ENCODE assay signal across 8 cellular contexts in the genomic region with DNA sequence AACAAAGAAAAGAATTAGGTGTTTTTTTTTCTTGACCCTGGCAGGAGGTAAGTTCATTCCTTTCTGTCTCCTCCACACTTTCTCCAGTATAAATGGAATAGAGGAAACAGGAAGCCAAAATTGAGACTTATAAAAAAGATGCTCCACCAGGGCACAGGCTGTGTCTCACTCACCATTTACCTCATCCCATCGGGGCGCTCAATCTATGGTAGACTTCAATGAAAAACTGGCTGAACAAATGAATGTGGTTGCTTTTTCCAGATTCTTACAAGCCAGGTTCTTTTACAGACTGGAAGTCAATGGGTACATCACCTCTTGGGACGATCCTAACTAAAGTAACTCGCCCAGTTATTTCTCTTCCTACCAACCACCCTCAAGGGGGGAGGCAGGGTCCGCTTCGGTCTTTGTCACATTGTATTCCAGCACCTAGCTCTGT. TPM values are rescaled to one million over a fixed set of nuclear protein-coding genes. Genes with fewer than 3 reads are reported as not detected.
DNase-seq lines count a peak whose midpoint lies in the region; ATAC-seq and TF ChIP-seq lines count a peak whose summit lies in the region.

No MANE protein-coding gene starts in this region.

- peaks cover 6% of the 10 kb centered on the region for H3K36me3 Mint-ChIP-seq in activated T-helper 1 cell treated with anti-CD3 and anti-CD28 coated beads, Interleukin-12 subunit alpha, Interleukin-12 subunit beta, Interleukin-2, Interleukin-4 antibody, amounts not matched to agents 30 ng/mL and 10 ng/mL and 1 ng/mL, durations not matched to agents 14 hours and 24 hours and 36 hours (ENCODE audit: low read depth)
- H3K36me3 Mint-ChIP-seq in stimulated activated memory B cell treated with anti-CD40 and anti-IgM and Interleukin-4, amounts not matched to agents 10 μg/mL and 1 μg/mL and 100 μg/mL, for 72 hours = peaks cover 18% of the 10 kb centered on the region

- H3K27ac Mint-ChIP-seq in activated T-helper 1 cell treated with anti-CD3 and anti-CD28 coated beads, Interleukin-12 subunit alpha, Interleukin-12 subunit beta, Interleukin-2, Interleukin-4 antibody, amounts not matched to agents 30 ng/mL and 10 ng/mL and 1 ng/mL, durations not matched to agents 14 hours and 24 hours and 36 hours = peak overlapping the region; percentile 53
- peak overlapping the region; percentile 92 for H3K27ac Mint-ChIP-seq in stimulated activated memory B cell treated with anti-CD40 and anti-IgM and Interleukin-4, amounts not matched to agents 10 μg/mL and 1 μg/mL and 100 μg/mL, for 72 hours

- H3K27me3 ChIP-seq in hepatocyte = no peaks in the 10 kb centered on the region

- DNase-seq in Right ventricle myocardium inferior (ENCODE audit: missing footprints) = no peak
- DNase-seq in cardiac septum (ENCODE audit: low spot score) = no peak
- DNase-seq in activated T-helper 1 cell treated with anti-CD3 and anti-CD28 coated beads, Interleukin-12 subunit alpha, Interleukin-12 subunit beta, Interleukin-2, Interleukin-4 antibody, amounts not matched to agents 30 ng/mL and 10 ng/mL and 1 ng/mL, durations not matched to agents 14 hours and 24 hours and 36 hours (ENCODE audit: low spot score) = no peak
- DNase-seq in hepatocyte (ENCODE audit: low spot score) = no peak
- no peak for DNase-seq in stimulated activated CD4-positive, alpha-beta T cell treated with anti-CD3 and anti-CD28 coated beads, Interleukin-2, amount 100 ng/mL, for 48 hours
- DNase-seq in SHP77 treated with DMSO at 0.1 percent for 48 hours (lab: John Stamatoyannopoulos, UW) = no peak

- peak overlapping the region; percentile 51 for H3K4me3 ChIP-seq in hepatocyte

- H3K4me3 Mint-ChIP-seq in activated T-helper 1 cell treated with anti-CD3 and anti-CD28 coated beads, Interleukin-12 subunit alpha, Interleukin-12 subunit beta, Interleukin-2, Interleukin-4 antibody, amounts not matched to agents 30 ng/mL and 10 ng/mL and 1 ng/mL, durations not matched to agents 14 hours and 24 hours and 36 hours = peak overlapping the region; percentile 86
- H3K4me3 Mint-ChIP-seq in stimulated activated memory B cell treated with anti-CD40 and anti-IgM and Interleukin-4, amounts not matched to agents 10 μg/mL and 1 μg/mL and 100 μg/mL, for 72 hours = peak overlapping the region; percentile 93

- no peaks in the 10 kb centered on the region for H3K27me3 Mint-ChIP-seq in activated T-helper 1 cell treated with anti-CD3 and anti-CD28 coated beads, Interleukin-12 subunit alpha, Interleukin-12 subunit beta, Interleukin-2, Interleukin-4 antibody, amounts not matched to agents 30 ng/mL and 10 ng/mL and 1 ng/mL, durations not matched to agents 14 hours and 24 hours and 36 hours (ENCODE audit: insufficient read depth)
- H3K27me3 Mint-ChIP-seq in stimulated activated memory B cell treated with anti-CD40 and anti-IgM and Interleukin-4, amounts not matched to agents 10 μg/mL and 1 μg/mL and 100 μg/mL, for 72 hours = no peaks in the 10 kb centered on the region

- H3K9me2 ChIP-seq in hepatocyte (replicated peaks; ENCODE audit: insufficient read depth) = no peaks in the 10 kb centered on the region

- peak overlapping the region; percentile 81 for H3K4me2 ChIP-seq in hepatocyte

- H3K4me1 Mint-ChIP-seq in activated T-helper 1 cell treated with anti-CD3 and anti-CD28 coated beads, Interleukin-12 subunit alpha, Interleukin-12 subunit beta, Interleukin-2, Interleukin-4 antibody, amounts not matched to agents 30 ng/mL and 10 ng/mL and 1 ng/mL, durations not matched to agents 14 hours and 24 hours and 36 hours (ENCODE audit: low read depth) = peaks cover 32% of the 10 kb centered on the region
- H3K4me1 Mint-ChIP-seq in stimulated activated memory B cell treated with anti-CD40 and anti-IgM and Interleukin-4, amounts not matched to agents 10 μg/mL and 1 μg/mL and 100 μg/mL, for 72 hours = peaks cover 55% of the 10 kb centered on the region

- H4K20me1 ChIP-seq in hepatocyte (ENCODE audit: insufficient read depth, poor library complexity, severe bottlenecking) = no peaks in the 10 kb centered on the region

- H3K36me3 ChIP-seq in hepatocyte (replicated peaks; ENCODE audit: insufficient read depth, low read depth) = no peaks in the 10 kb centered on the region

- H3K27ac ChIP-seq in hepatocyte = peak overlapping the region; percentile 68

- peak overlapping the region; percentile 90 for H2AFZ ChIP-seq in hepatocyte

- no peaks in the 10 kb centered on the region for H3K9me3 Mint-ChIP-seq in activated T-helper 1 cell treated with anti-CD3 and anti-CD28 coated beads, Interleukin-12 subunit alpha, Interleukin-12 subunit beta, Interleukin-2, Interleukin-4 antibody, amounts not matched to agents 30 ng/mL and 10 ng/mL and 1 ng/mL, durations not matched to agents 14 hours and 24 hours and 36 hours
- no peaks in the 10 kb centered on the region for H3K9me3 Mint-ChIP-seq in stimulated activated memory B cell treated with anti-CD40 and anti-IgM and Interleukin-4, amounts not matched to agents 10 μg/mL and 1 μg/mL and 100 μg/mL, for 72 hours

- WGBS in hepatocyte (ENCODE audit: low lambda C conversion rate, missing lambda C conversion rate) = 2% methylated on average over 6 of the region's 6 CpGs

- no peak for TF ChIP-seq CTCF in hepatocyte (IDR thresholded peaks at IDR 0.05; ENCODE audit: poor library complexity)

- H3K4me1 ChIP-seq in hepatocyte (ENCODE audit: insufficient read depth) = no peaks in the 10 kb centered on the region

- H3K9me3 ChIP-seq in hepatocyte (ENCODE audit: low read depth) = no peaks in the 10 kb centered on the region

- intact Hi-C loops in Right ventricle myocardium inferior (cut with DNase I) = loop anchor here (2.0 to 10.0 kb wide), 2 partner anchors 22 to 452 kb away; a partner anchor contains a TSS
- intact Hi-C loops in cardiac septum (cut with DNase I) = loop anchor here (2.0 to 10.0 kb wide), 2 partner anchors 102 to 452 kb away; a partner anchor contains a TSS
- intact Hi-C loops in activated T-helper 1 cell treated with anti-CD3 and anti-CD28 coated beads, Interleukin-12 subunit alpha, Interleukin-12 subunit beta, Interleukin-2, Interleukin-4 antibody, amounts not matched to agents 30 ng/mL and 10 ng/mL and 1 ng/mL, durations not matched to agents 14 hours and 24 hours and 36 hours (cut with micrococcal nuclease) = loop anchor here (1.0 to 10.0 kb wide), 9 partner anchors 22 to 1369 kb away; a partner anchor contains a TSS

- peaks cover 15% of the 10 kb centered on the region for H3K79me2 ChIP-seq in hepatocyte

- ATAC-seq in Right ventricle myocardium inferior (peak; percentile 17), HG03159 (IDR thresholded peaks at IDR 0.05; ENCODE audit: unreplicated experiment) (peak; percentile 2)
- peak; percentile 9 for ATAC-seq in stimulated activated memory B cell treated with anti-CD40 and anti-IgM and Interleukin-4, amounts not matched to agents 10 μg/mL and 1 μg/mL and 100 μg/mL, for 72 hours

RNA-seq across cellular contexts. Expression of a gene that starts 0.7 kb away (rescaled TPM):
- total RNA-seq in Right ventricle myocardium inferior = 17.2 TPM
- 21.1 TPM for total RNA-seq in cardiac septum
- total RNA-seq in activated T-helper 1 cell treated with anti-CD3 and anti-CD28 coated beads, Interleukin-12 subunit alpha, Interleukin-12 subunit beta, Interleukin-2, Interleukin-4 antibody, amounts not matched to agents 30 ng/mL and 10 ng/mL and 1 ng/mL, durations not matched to agents 14 hours and 24 hours and 36 hours = 15.8 and 15.9 TPM in 2 replicates
- 31.6 and 43.9 TPM in 2 replicates for total RNA-seq in hepatocyte
- polyA plus RNA-seq in hepatocyte = 32.8 and 33.0 TPM in 2 replicates

RNA-seq across cellular contexts. Expression of a gene that starts 22.3 kb away (rescaled TPM):
- total RNA-seq in Right ventricle myocardium inferior (8.0 TPM), cardiac septum (11.6 TPM), hepatocyte (14.6 and 14.7 TPM in 2 replicates)
- 1.6 and 1.9 TPM in 2 replicates for total RNA-seq in activated T-helper 1 cell treated with anti-CD3 and anti-CD28 coated beads, Interleukin-12 subunit alpha, Interleukin-12 subunit beta, Interleukin-2, Interleukin-4 antibody, amounts not matched to agents 30 ng/mL and 10 ng/mL and 1 ng/mL, durations not matched to agents 14 hours and 24 hours and 36 hours
- polyA plus RNA-seq in hepatocyte = 8.0 and 14.0 TPM in 2 replicates
